1 cellular context compared by ENCODE assay signal in the genomic region with DNA sequence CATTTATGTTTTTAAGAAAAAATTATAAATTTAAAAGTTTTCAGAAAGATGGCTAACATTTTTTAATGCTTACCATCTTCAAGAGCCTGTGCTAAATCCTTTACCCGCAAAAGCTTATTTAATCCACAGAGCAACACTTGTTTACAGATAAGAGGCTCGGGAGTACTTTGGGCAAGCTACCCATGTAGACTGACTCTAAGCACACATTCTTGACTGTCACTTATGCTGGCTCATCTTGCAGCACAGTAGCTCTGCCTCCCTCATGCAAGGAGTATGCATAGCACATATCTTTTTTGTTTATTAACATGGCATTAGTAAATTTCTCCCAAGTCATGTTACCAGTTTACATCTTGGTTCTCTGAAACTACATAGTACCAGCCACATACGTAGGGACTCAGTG.
TF ChIP-seq lines count a peak whose summit lies in the region.

No MANE protein-coding gene starts in this region.

TF ChIP-seq in IMR-90, 13 proteins besides CTCF, POLR2A, EP300 and RAD21 (continued from another document):
- TF ChIP-seq NFE2L2 (IDR thresholded peaks at IDR 0.05; ENCODE audit: low read depth, low read length) (0 out of 2 replicates have a peak, but pooled peaks have one; percentile 4), RCOR1 (IDR thresholded peaks at IDR 0.05; ENCODE audit: insufficient replicate concordance, low read length) (no peak)
TF ChIP-seq in IMR-90: peak in this region for 1.
